ENCODE assay signal across 17 cellular contexts in genomic region chr16:68380676-68381362, GRCh38.
"Had no signal": no experiment of that assay in that cellular context is flagged by ENCODE, and none has a peak within 500 bp of the region (broad histone marks: within the 10 kb centered on the region; RNA-seq: fewer than 3 reads in every experiment).

No MANE protein-coding gene starts in this region.

- H3K9me3 Mint-ChIP-seq: activated naive CD8-positive, alpha-beta T cell treated with anti-CD3 and anti-CD28 coated beads, Interleukin-2, amount 10 ng/mL, durations not matched to agents 7 days and 5 days; activated T-helper 1 cell treated with anti-CD3 and anti-CD28 coated beads, Interleukin-12 subunit alpha, Interleukin-12 subunit beta, Interleukin-2, Interleukin-4 antibody, amounts not matched to agents 30 ng/mL and 10 ng/mL and 1 ng/mL, durations not matched to agents 14 hours and 24 hours and 36 hours; endodermal cell; immature natural killer cell; neural crest cell; T-helper 2 cell treated with Interferon-gamma antibody and Interleukin-4, amounts not matched to agents 5 μg/mL and 100 μg/mL, for 36 hours; type B pancreatic cell had no signal

- H3K27ac ChIP-seq: gastrocnemius medialis, heart left ventricle, pancreas, suprapubic skin had no signal

- H3K4me3 ChIP-seq: gastrocnemius medialis, heart left ventricle, pancreas, suprapubic skin had no signal

- FAIRE-seq: pancreas had no signal

- H3K4me3 Mint-ChIP-seq: activated naive CD8-positive, alpha-beta T cell treated with anti-CD3 and anti-CD28 coated beads, Interleukin-2, amount 10 ng/mL, durations not matched to agents 7 days and 5 days; activated T-helper 1 cell treated with anti-CD3 and anti-CD28 coated beads, Interleukin-12 subunit alpha, Interleukin-12 subunit beta, Interleukin-2, Interleukin-4 antibody, amounts not matched to agents 30 ng/mL and 10 ng/mL and 1 ng/mL, durations not matched to agents 14 hours and 24 hours and 36 hours; endodermal cell; immature natural killer cell; neural crest cell; T-helper 2 cell treated with Interferon-gamma antibody and Interleukin-4, amounts not matched to agents 5 μg/mL and 100 μg/mL, for 36 hours; type B pancreatic cell had no signal

- ATAC-seq: gastrocnemius medialis, heart left ventricle, pancreas had no signal

- H3K4me1 Mint-ChIP-seq: immature natural killer cell had no signal

- H3K9me3 ChIP-seq: gastrocnemius medialis, heart left ventricle, pancreas, suprapubic skin had no signal

- H3K27me3 ChIP-seq: gastrocnemius medialis, heart left ventricle, pancreas, suprapubic skin had no signal

- H3K4me1 ChIP-seq: heart left ventricle, pancreas had no signal

- H3K27me3 Mint-ChIP-seq: type B pancreatic cell had no signal

- H3K36me3 Mint-ChIP-seq: activated naive CD8-positive, alpha-beta T cell treated with anti-CD3 and anti-CD28 coated beads, Interleukin-2, amount 10 ng/mL, durations not matched to agents 7 days and 5 days; immature natural killer cell; type B pancreatic cell had no signal

- DNase-seq: activated naive CD4-positive, alpha-beta T cell; activated naive CD8-positive, alpha-beta T cell treated with anti-CD3 and anti-CD28 coated beads, Interleukin-2, amount 10 ng/mL, durations not matched to agents 7 days and 5 days; cerebellar nuclear complex; endodermal cell; erythroblast; gastrocnemius medialis; immature natural killer cell; stimulated activated CD4-positive, alpha-beta T cell treated with anti-CD3 and anti-CD28 coated beads, Interleukin-12 subunit alpha, Interleukin-12 subunit beta, amount 100 ng/mL, for 4 hours; stimulated activated CD4-positive, alpha-beta T cell treated with anti-CD3 and anti-CD28 coated beads, Interleukin-2, amount 100 ng/mL, for 24 hours; stimulated activated naive CD4-positive, alpha-beta T cell had no signal

- H3K36me3 ChIP-seq: gastrocnemius medialis, heart left ventricle, pancreas, suprapubic skin had no signal

- H3K27ac Mint-ChIP-seq: activated naive CD8-positive, alpha-beta T cell treated with anti-CD3 and anti-CD28 coated beads, Interleukin-2, amount 10 ng/mL, durations not matched to agents 7 days and 5 days; activated T-helper 1 cell treated with anti-CD3 and anti-CD28 coated beads, Interleukin-12 subunit alpha, Interleukin-12 subunit beta, Interleukin-2, Interleukin-4 antibody, amounts not matched to agents 30 ng/mL and 10 ng/mL and 1 ng/mL, durations not matched to agents 14 hours and 24 hours and 36 hours; endodermal cell; immature natural killer cell; T-helper 2 cell treated with Interferon-gamma antibody and Interleukin-4, amounts not matched to agents 5 μg/mL and 100 μg/mL, for 36 hours; type B pancreatic cell had no signal
